In the genomic region with DNA sequence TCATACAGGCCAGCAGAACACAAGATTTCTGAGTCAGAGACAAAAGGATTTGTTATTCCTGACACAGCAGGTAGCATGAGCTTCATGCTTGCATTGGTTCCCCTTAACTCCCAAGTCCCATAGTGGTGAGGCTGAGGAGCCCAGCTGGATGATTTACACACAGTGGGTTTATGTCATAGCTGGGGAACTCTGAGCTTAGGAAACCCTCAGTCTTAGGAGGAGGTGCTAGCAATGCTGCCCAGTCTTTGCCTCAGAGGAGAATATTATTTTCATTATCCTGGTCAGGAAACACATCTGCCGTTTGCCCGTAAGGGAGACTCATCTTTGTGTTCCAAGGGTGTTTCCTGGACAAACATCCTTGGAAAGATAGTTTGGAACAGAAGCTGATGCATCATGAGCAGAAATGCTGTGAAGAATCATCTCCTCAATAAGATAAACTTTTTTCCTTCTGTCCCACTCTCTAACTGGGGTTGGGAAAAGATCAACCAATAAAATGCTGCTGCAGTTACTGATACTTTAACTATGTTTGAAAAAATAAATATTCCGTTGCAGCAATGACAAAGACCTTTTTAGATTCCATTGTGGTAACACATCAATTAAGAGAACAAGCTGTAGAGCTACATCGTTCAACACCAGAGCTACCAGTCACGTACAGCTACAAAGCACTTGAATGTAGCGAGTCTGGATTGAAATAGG, we compare ENCODE assay signal across 16 cellular contexts.
DNase-seq lines count a peak whose midpoint lies in the region; ATAC-seq and TF ChIP-seq lines count a peak whose summit lies in the region.
"Had no signal": no experiment of that assay in that cellular context is flagged by ENCODE, and none has a peak within 500 bp of the region (broad histone marks: within the 10 kb centered on the region; RNA-seq: fewer than 3 reads in every experiment).

No MANE protein-coding gene starts in this region.

- H3K4me3 ChIP-seq in PC-3 (ENCODE audit: low read length), result no peak overlapping the region
- no peak overlapping the region for H3K4me3 ChIP-seq in epithelial cell of esophagus (ENCODE audit: low read length)
- H3K4me3 ChIP-seq in neural progenitor cell, result no peak overlapping the region
- H3K4me3 ChIP-seq: right lobe of liver had no signal

- H3K36me3 ChIP-seq in PC-3 (ENCODE audit: low read depth, low read length) (no peaks in the 10 kb centered on the region), neural progenitor cell (no peaks in the 10 kb centered on the region)
- H3K36me3 ChIP-seq: right lobe of liver had no signal

- H3K4me3 Mint-ChIP-seq in neural progenitor cell, result no peak overlapping the region
- H3K4me3 Mint-ChIP-seq: activated CD8-positive, alpha-beta memory T cell treated with anti-CD3 and anti-CD28 coated beads, Interleukin-2, amount 10 ng/mL, durations not matched to agents 7 days and 5 days; T-helper 1 cell treated with Interleukin-12 subunit alpha and Interleukin-12 subunit beta and Interleukin-4 antibody, amounts not matched to agents 30 μg/mL and 1 μg/mL, for 36 hours had no signal

- no peaks in the 10 kb centered on the region for H3K27me3 Mint-ChIP-seq in neural progenitor cell (ENCODE audit: insufficient read depth, low read depth)

- DNase-seq in ELF-1 (ENCODE audit: low read depth, low spot score) (peak; percentile 14), PC-3 (peak; percentile 55), epithelial cell of esophagus (ENCODE audit: low read depth) (peak; percentile 59), neural progenitor cell (ENCODE audit: low spot score) (peak; percentile 25), NCI-H1048 (lab: John Stamatoyannopoulos, UW) (no peak), putamen (ENCODE audit: low spot score) (no peak)
- DNase-seq: activated CD8-positive, alpha-beta memory T cell treated with anti-CD3 and anti-CD28 coated beads, Interleukin-2, amount 10 ng/mL, durations not matched to agents 7 days and 5 days; DMS79 treated with DMSO at 0.1 percent for 48 hours; foreskin melanocyte; midbrain; MM.1S; NCI-H526 treated with DMSO at 0.1 percent for 48 hours; right lobe of liver had no signal

- peaks cover 16% of the 10 kb centered on the region for H3K36me3 Mint-ChIP-seq in neural progenitor cell
- H3K36me3 Mint-ChIP-seq: activated CD8-positive, alpha-beta memory T cell treated with anti-CD3 and anti-CD28 coated beads, Interleukin-2, amount 10 ng/mL, durations not matched to agents 7 days and 5 days had no signal

- H3K9me2 ChIP-seq in PC-3 (replicated peaks; ENCODE audit: low read length), result no peaks in the 10 kb centered on the region

- no peaks in the 10 kb centered on the region for H3F3A ChIP-seq in PC-3 (ENCODE audit: low read length, unreplicated experiment)
- H3F3A ChIP-seq in neural progenitor cell (ENCODE audit: low read depth), result no peaks in the 10 kb centered on the region

- no peaks in the 10 kb centered on the region for H3K9me3 Mint-ChIP-seq in neural progenitor cell
- H3K9me3 Mint-ChIP-seq: T-helper 1 cell treated with Interleukin-12 subunit alpha and Interleukin-12 subunit beta and Interleukin-4 antibody, amounts not matched to agents 30 μg/mL and 1 μg/mL, for 36 hours had no signal

- H2AFZ ChIP-seq in PC-3 (ENCODE audit: low read length), result peak overlapping the region; percentile 31; the same call in 1 of the 2 replicates
- no peak overlapping the region for H2AFZ ChIP-seq in neural progenitor cell (replicated peaks)

- POLR2A ChIA-PET in PC-3 (lab: Charles Lee; ENCODE audit: unreplicated experiment), result no interaction called here

- H3K27ac ChIP-seq in PC-3 (ENCODE audit: low read length), result peak overlapping the region; percentile 60
- H3K27ac ChIP-seq in neural progenitor cell, result no peak overlapping the region
- H3K27ac ChIP-seq: right lobe of liver had no signal

- TF ChIP-seq CTCF in PC-3 (conservative IDR thresholded peaks at IDR 0.05; ENCODE audit: low read depth, low read length), result no peak
- TF ChIP-seq CTCF in epithelial cell of esophagus (IDR thresholded peaks at IDR 0.05; ENCODE audit: insufficient read depth, low read depth, low read length, missing control alignments), result no peak
- TF ChIP-seq CTCF in neural progenitor cell (IDR thresholded peaks at IDR 0.05), result no peak

- H3K4me2 ChIP-seq in PC-3 (ENCODE audit: low read length), result peak overlapping the region; percentile 24
- no peak overlapping the region for H3K4me2 ChIP-seq in neural progenitor cell

- H3K4me1 ChIP-seq in PC-3 (ENCODE audit: insufficient read depth, low read length) (peaks cover 23% of the 10 kb centered on the region), neural progenitor cell (peaks cover 7% of the 10 kb centered on the region)
- H3K4me1 ChIP-seq: right lobe of liver had no signal

- H3K4me1 Mint-ChIP-seq in neural progenitor cell, result peaks cover 13% of the 10 kb centered on the region
- H3K4me1 Mint-ChIP-seq: activated CD8-positive, alpha-beta memory T cell treated with anti-CD3 and anti-CD28 coated beads, Interleukin-2, amount 10 ng/mL, durations not matched to agents 7 days and 5 days had no signal

- H3K27me3 ChIP-seq in PC-3 (ENCODE audit: low read length), result no peaks in the 10 kb centered on the region
- H3K27me3 ChIP-seq in neural progenitor cell, result no peaks in the 10 kb centered on the region
- H3K27me3 ChIP-seq: right lobe of liver had no signal

- ATAC-seq in PC-3 (peak; percentile 85), HG03039 (IDR thresholded peaks at IDR 0.05; ENCODE audit: unreplicated experiment) (no peak), GM18907 (IDR thresholded peaks at IDR 0.05; ENCODE audit: unreplicated experiment) (no peak)
- ATAC-seq: activated CD8-positive, alpha-beta memory T cell treated with anti-CD3 and anti-CD28 coated beads, Interleukin-2, amount 10 ng/mL, durations not matched to agents 7 days and 5 days had no signal

- CTCF ChIA-PET in PC-3 (lab: Charles Lee), result interaction anchor here (0.6 kb wide), 1 partner anchor 67 kb away, joined by 3 read pairs; no protein-coding TSS in a partner anchor

- no peak overlapping the region for H3K27ac Mint-ChIP-seq in neural progenitor cell
- H3K27ac Mint-ChIP-seq: activated CD8-positive, alpha-beta memory T cell treated with anti-CD3 and anti-CD28 coated beads, Interleukin-2, amount 10 ng/mL, durations not matched to agents 7 days and 5 days; T-helper 1 cell treated with Interleukin-12 subunit alpha and Interleukin-12 subunit beta and Interleukin-4 antibody, amounts not matched to agents 30 μg/mL and 1 μg/mL, for 36 hours had no signal

- BruUV-seq in PC-3 (replicated peaks; lab: Mats Ljungman, UMichigan), result no TSS peak

- H3K9me3 ChIP-seq in PC-3 (ENCODE audit: low read length), result no peaks in the 10 kb centered on the region
- no peaks in the 10 kb centered on the region for H3K9me3 ChIP-seq in neural progenitor cell (ENCODE audit: low read depth)
- H3K9me3 ChIP-seq: right lobe of liver had no signal

- intact Hi-C loops in PC-3 (cut with micrococcal nuclease), result no loop called here

- H3K9ac ChIP-seq in PC-3 (ENCODE audit: low read length) (peak overlapping the region; percentile 12; the same call in 1 of the 2 replicates), neural progenitor cell (no peak overlapping the region)

- no peaks in the 10 kb centered on the region for H3K79me2 ChIP-seq in PC-3 (ENCODE audit: low read length)
- H3K79me2 ChIP-seq in neural progenitor cell (ENCODE audit: low read depth), result no peaks in the 10 kb centered on the region

- H4K20me1 ChIP-seq in PC-3 (ENCODE audit: low read length) (no peaks in the 10 kb centered on the region), neural progenitor cell (ENCODE audit: low read depth) (no peaks in the 10 kb centered on the region)

Comparison
In these comparisons a context has a peak if more than half of its experiments do, and no peak if none do; other contexts are left out.
1. DNase-seq: peak in ELF-1 (single experiment), PC-3 (single experiment), epithelial cell of esophagus (single experiment) and neural progenitor cell (single experiment); none in NCI-H1048 (single experiment) and putamen (single experiment).